ENCODE assay signal across 1 cellular context in genomic region chr6:30889921-30890645, GRCh38.
TF ChIP-seq lines count a peak whose summit lies in the region.

No MANE protein-coding gene starts in this region.

TF ChIP-seq in WTC11, 78 proteins besides CTCF, POLR2A, EP300 and RAD21 (continued from another document):
- no peak for TF ChIP-seq ZSCAN18 (CRISPR knock-in tag; IDR thresholded peaks at IDR 0.05)
- TF ChIP-seq ZNF671 (CRISPR knock-in tag; IDR thresholded peaks at IDR 0.05): no peak
- TF ChIP-seq CREB1 (CRISPR knock-in tag; IDR thresholded peaks at IDR 0.05): no peak
- TF ChIP-seq FOXP4 (CRISPR knock-in tag; IDR thresholded peaks at IDR 0.05): no peak
- TF ChIP-seq FOXJ3 (CRISPR knock-in tag; IDR thresholded peaks at IDR 0.05; ENCODE audit: borderline replicate concordance): no peak
- TF ChIP-seq NR1H2 (CRISPR knock-in tag; IDR thresholded peaks at IDR 0.05): no peak
- no peak for TF ChIP-seq ZNF232 (CRISPR knock-in tag; IDR thresholded peaks at IDR 0.05)
- TF ChIP-seq TEAD4 (CRISPR knock-in tag; IDR thresholded peaks at IDR 0.05): no peak
- TF ChIP-seq GRHL2 (CRISPR knock-in tag; IDR thresholded peaks at IDR 0.05; ENCODE audit: insufficient replicate concordance, severe bottlenecking): no peak
- TF ChIP-seq, protein P1, sequence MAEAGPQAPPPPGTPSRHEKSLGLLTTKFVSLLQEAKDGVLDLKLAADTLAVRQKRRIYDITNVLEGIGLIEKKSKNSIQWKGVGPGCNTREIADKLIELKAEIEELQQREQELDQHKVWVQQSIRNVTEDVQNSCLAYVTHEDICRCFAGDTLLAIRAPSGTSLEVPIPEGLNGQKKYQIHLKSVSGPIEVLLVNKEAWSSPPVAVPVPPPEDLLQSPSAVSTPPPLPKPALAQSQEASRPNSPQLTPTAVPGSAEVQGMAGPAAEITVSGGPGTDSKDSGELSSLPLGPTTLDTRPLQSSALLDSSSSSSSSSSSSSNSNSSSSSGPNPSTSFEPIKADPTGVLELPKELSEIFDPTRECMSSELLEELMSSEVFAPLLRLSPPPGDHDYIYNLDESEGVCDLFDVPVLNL (CRISPR knock-in tag; IDR thresholded peaks at IDR 0.05; ENCODE audit: borderline replicate concordance, low read depth): no peak
- TF ChIP-seq STAT6 (CRISPR knock-in tag; conservative IDR thresholded peaks at IDR 0.05; ENCODE audit: low read depth): no peak
- no peak for TF ChIP-seq E2F5 (CRISPR knock-in tag; IDR thresholded peaks at IDR 0.05)
